26 cellular contexts compared by ENCODE assay signal in genomic region chr1:225347123-225347683, GRCh38.
A peak's percentile ranks its signal among the peaks of the same experiment; 100 is the strongest.
DNase-seq lines count a peak whose midpoint lies in the region; ATAC-seq and TF ChIP-seq lines count a peak whose summit lies in the region.
"Had no signal": no experiment of that assay in that cellular context is flagged by ENCODE, and none has a peak within 500 bp of the region (broad histone marks: within the 10 kb centered on the region; RNA-seq: fewer than 3 reads in every experiment).

No MANE protein-coding gene starts in this region.

- CTCF ChIA-PET in WTC11 (lab: Charles Lee) = interaction anchor here (1.2 kb wide), 1 partner anchor 29 kb away, joined by 6 read pairs; no protein-coding TSS in a partner anchor

- ATAC-seq in GM19463 (IDR thresholded peaks at IDR 0.05; ENCODE audit: unreplicated experiment) (peak; percentile 83), WTC11 (peak; percentile 39; the same call in 1 of the 2 replicates)
- ATAC-seq: activated CD8-positive, alpha-beta T cell treated with anti-CD3 and anti-CD28 coated beads for 36 hours; T-helper 17 cell had no signal

- H3K9me3 Mint-ChIP-seq in WTC11 = no peaks in the 10 kb centered on the region
- H3K9me3 Mint-ChIP-seq in glutamatergic neuron (ENCODE audit: unreplicated experiment) = no peaks in the 10 kb centered on the region
- H3K9me3 Mint-ChIP-seq: activated naive CD4-positive, alpha-beta T cell treated with anti-CD3 and anti-CD28 coated beads for 36 hours had no signal

- H4K20me1 ChIP-seq in BLaER1 = no peaks in the 10 kb centered on the region

- H3K4me1 Mint-ChIP-seq in WTC11 (no peaks in the 10 kb centered on the region), glutamatergic neuron (ENCODE audit: low read depth, unreplicated experiment) (peaks cover 5% of the 10 kb centered on the region)

- no peaks in the 10 kb centered on the region for H3K27me3 ChIP-seq in BLaER1
- H3K27me3 ChIP-seq: esophagus squamous epithelium, testis had no signal

- no peak overlapping the region for H3K9ac ChIP-seq in BLaER1
- H3K9ac ChIP-seq: GM23248 had no signal

- H3K36me3 Mint-ChIP-seq in WTC11 (no peaks in the 10 kb centered on the region), glutamatergic neuron (ENCODE audit: unreplicated experiment) (no peaks in the 10 kb centered on the region)

- H3K4me3 ChIP-seq in BLaER1 = no peak overlapping the region
- H3K4me3 ChIP-seq: esophagus squamous epithelium, GM23248, left ventricle myocardium inferior, testis had no signal

- DNase-seq in MV-4-11 (lab: John Stamatoyannopoulos, UW) = peak; percentile 36
- no peak for DNase-seq in WTC11 (ENCODE audit: low spot score)
- DNase-seq in glutamatergic neuron = no peak
- no peak for DNase-seq in NAMALWA (ENCODE audit: low spot score)
- no peak for DNase-seq in activated naive CD4-positive, alpha-beta T cell treated with anti-CD3 and anti-CD28 coated beads, Interleukin-2, amount 50 U/mL, for 16 hours
- no peak for DNase-seq in NCI-H1092 (lab: John Stamatoyannopoulos, UW)
- DNase-seq: activated CD4-positive, CD25-positive, alpha-beta regulatory T cell; activated CD8-positive, alpha-beta T cell treated with anti-CD3 and anti-CD28 coated beads for 36 hours; activated naive CD4-positive, alpha-beta T cell treated with anti-CD3 and anti-CD28 coated beads for 36 hours; activated T-cell treated with anti-CD3 and anti-CD28 coated beads, Interleukin-2, amount 50 U/mL, for 24 hours; effector memory CD4-positive, alpha-beta T cell; esophagus squamous epithelium; GM23248; head of caudate nucleus; immature natural killer cell; left ventricle myocardium inferior; NCI-H2081 treated with DMSO at 0.1 percent for 48 hours; NCI-H524; nucleus accumbens; retina; SHP77 treated with DMSO at 0.1 percent for 48 hours; T-helper 17 cell; testis had no signal

- H3K27me3 Mint-ChIP-seq in WTC11 (ENCODE audit: low read depth) (no peaks in the 10 kb centered on the region; the same call in 1 of the 2 replicates), glutamatergic neuron (ENCODE audit: unreplicated experiment) (peaks cover 1% of the 10 kb centered on the region)

- POLR2A ChIA-PET in WTC11 (lab: Charles Lee) = no interaction called here

- H3K36me3 ChIP-seq in BLaER1 = no peaks in the 10 kb centered on the region
- H3K36me3 ChIP-seq: esophagus squamous epithelium, left ventricle myocardium inferior had no signal

- H3K27ac Mint-ChIP-seq in WTC11 = no peak overlapping the region
- H3K27ac Mint-ChIP-seq in glutamatergic neuron (ENCODE audit: unreplicated experiment) = no peak overlapping the region
- H3K27ac Mint-ChIP-seq: activated CD8-positive, alpha-beta T cell treated with anti-CD3 and anti-CD28 coated beads for 36 hours; activated naive CD4-positive, alpha-beta T cell treated with anti-CD3 and anti-CD28 coated beads for 36 hours; activated T-cell treated with anti-CD3 and anti-CD28 coated beads, Interleukin-2, amount 50 U/mL, for 24 hours; immature natural killer cell; T-helper 17 cell had no signal

- H3K9me3 ChIP-seq in BLaER1 = 0 out of 2 replicates have a peak, but pooled peaks cover 6% of the 10 kb centered on the region
- H3K9me3 ChIP-seq: esophagus squamous epithelium, testis had no signal

- peak overlapping the region; percentile 49 for H3K4me2 ChIP-seq in BLaER1

- TF ChIP-seq CTCF in WTC11 (IDR thresholded peaks at IDR 0.05) (no peak), glutamatergic neuron (IDR thresholded peaks at IDR 0.05; ENCODE audit: partially characterized antibody, unreplicated experiment) (no peak)

- H3K4me1 ChIP-seq in BLaER1 = peaks cover 9% of the 10 kb centered on the region
- H3K4me1 ChIP-seq: esophagus squamous epithelium, left ventricle myocardium inferior, testis had no signal

- no peak overlapping the region for H3K27ac ChIP-seq in BLaER1
- H3K27ac ChIP-seq: C4-2B, esophagus squamous epithelium, GM23248, left ventricle myocardium inferior, testis had no signal

- H3K4me3 Mint-ChIP-seq in WTC11 = no peak overlapping the region
- no peak overlapping the region for H3K4me3 Mint-ChIP-seq in glutamatergic neuron (ENCODE audit: unreplicated experiment)
- H3K4me3 Mint-ChIP-seq: activated CD8-positive, alpha-beta T cell treated with anti-CD3 and anti-CD28 coated beads for 36 hours; activated naive CD4-positive, alpha-beta T cell treated with anti-CD3 and anti-CD28 coated beads for 36 hours; activated T-cell treated with anti-CD3 and anti-CD28 coated beads, Interleukin-2, amount 50 U/mL, for 24 hours; immature natural killer cell; T-helper 17 cell had no signal

TF ChIP-seq in WTC11, 78 proteins besides CTCF, POLR2A, EP300 and RAD21:
- no peak for TF ChIP-seq HMGA2 (CRISPR knock-in tag; IDR thresholded peaks at IDR 0.05)
- no peak for TF ChIP-seq ZNF232 (CRISPR knock-in tag; IDR thresholded peaks at IDR 0.05)
- TF ChIP-seq SMAD3 (CRISPR knock-in tag; IDR thresholded peaks at IDR 0.05; ENCODE audit: borderline replicate concordance) = no peak
- no peak for TF ChIP-seq E2F1 (CRISPR knock-in tag; IDR thresholded peaks at IDR 0.05)
- TF ChIP-seq USF2 (CRISPR knock-in tag; IDR thresholded peaks at IDR 0.05) = no peak
- TF ChIP-seq PREB (CRISPR knock-in tag; IDR thresholded peaks at IDR 0.05; ENCODE audit: borderline replicate concordance) = no peak
- no peak for TF ChIP-seq ZNF121 (CRISPR knock-in tag; IDR thresholded peaks at IDR 0.05)
